ENCODE assay signal across 23 cellular contexts in the genomic region with DNA sequence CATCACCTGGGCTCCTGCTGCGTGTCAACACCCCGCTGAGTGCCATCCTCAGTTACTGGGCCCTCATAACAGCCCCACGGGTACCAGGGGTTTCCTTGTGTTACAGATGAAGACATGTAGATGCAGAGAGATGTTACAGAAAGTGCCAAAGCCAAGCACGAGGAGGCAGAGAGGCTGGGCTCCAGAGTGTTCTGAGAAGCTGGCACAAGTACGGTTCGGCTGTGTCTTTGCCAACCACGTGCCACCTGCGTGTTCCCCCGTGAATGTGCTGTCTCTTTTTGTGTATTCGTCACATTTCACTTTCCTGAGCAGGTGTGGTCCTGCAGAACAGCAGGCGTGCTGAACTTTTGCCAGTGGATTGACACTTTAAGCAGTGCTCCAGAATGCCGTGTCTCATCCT.
DNase-seq lines count a peak whose midpoint lies in the region; FAIRE-seq and TF ChIP-seq lines count a peak whose summit lies in the region.
"Had no signal": no experiment of that assay in that cellular context is flagged by ENCODE, and none has a peak within 500 bp of the region (broad histone marks: within the 10 kb centered on the region; RNA-seq: fewer than 3 reads in every experiment).

No MANE protein-coding gene starts in this region.

- H3K56ac ChIP-seq in H1 (replicated peaks; ENCODE audit: insufficient read length, low read depth, low read length) = no peak overlapping the region

- H3K4me1 Mint-ChIP-seq in activated CD4-positive, alpha-beta T cell treated with anti-CD3 and anti-CD28 coated beads, Interleukin-2, amount 10 ng/mL, durations not matched to agents 24 days and 14 days = peaks cover 61% of the 10 kb centered on the region

- H2BK15ac ChIP-seq in H1 (ENCODE audit: low read length) = no peak overlapping the region

- no peak overlapping the region for H3K27ac ChIP-seq in H1 (ENCODE audit: low read depth, low read length)
- no peak overlapping the region for H3K27ac ChIP-seq in skeletal muscle tissue (ENCODE audit: low read depth, low read length)
- no peak overlapping the region for H3K27ac ChIP-seq in sigmoid colon
- H3K27ac ChIP-seq: coronary artery, esophagus squamous epithelium, thyroid gland, vagina had no signal

- peaks cover 46% of the 10 kb centered on the region for H3K36me3 Mint-ChIP-seq in activated CD4-positive, alpha-beta T cell treated with anti-CD3 and anti-CD28 coated beads, Interleukin-2, amount 10 ng/mL, durations not matched to agents 24 days and 14 days (ENCODE audit: low read depth)

- peaks cover 0 to 55% of the 10 kb centered on the region in 2 experiments; a peak in 2 of 4 replicates for H3K79me2 ChIP-seq in H1 (ENCODE audit: control insufficient read depth in 1 of 2, insufficient read depth in 2 of 2, low read length in 2 of 2)

- H3K18ac ChIP-seq in H1 (ENCODE audit: extremely low read depth, low read length) = 0 out of 2 replicates have a peak overlapping the region, but pooled peaks have one; percentile 11

- TF ChIP-seq RAD21 in H1 (IDR thresholded peaks at IDR 0.05 in 1 of 2, conservative IDR thresholded peaks at IDR 0.05 in 1 of 2; ENCODE audit: low read depth in 2 of 2, low read length in 2 of 2) = no peak

- H2BK20ac ChIP-seq in H1 (ENCODE audit: low read length) = no peak overlapping the region

- H2BK120ac ChIP-seq in H1 (replicated peaks; ENCODE audit: low read depth, low read length) = no peak overlapping the region

- H3K23ac ChIP-seq in H1 (ENCODE audit: insufficient read length) = no peak overlapping the region

- peaks cover 0 to 11% (median 7%) of the 10 kb centered on the region in 4 experiments; a peak in 6 of 7 replicates for H3K4me1 ChIP-seq in H1 (replicated peaks in 1 of 4; ENCODE audit: control insufficient read depth in 3 of 4, insufficient read depth in 4 of 4, low read length in 3 of 4)
- H3K4me1 ChIP-seq in skeletal muscle tissue (ENCODE audit: control insufficient read depth in 3 of 3, insufficient read depth in 3 of 3, low read length in 3 of 3) = peaks cover 45 to 67% (median 58%) of the 10 kb centered on the region in 3 donors
- peaks cover 0 to 35% (median 22%) of the 10 kb centered on the region in 4 donors for H3K4me1 ChIP-seq in sigmoid colon

- H3K9me3 ChIP-seq in H1 (ENCODE audit: insufficient read depth in 2 of 2, low read depth in 1 of 2, low read length in 1 of 2) = no peaks in the 10 kb centered on the region
- no peaks in the 10 kb centered on the region for H3K9me3 ChIP-seq in skeletal muscle tissue (ENCODE audit: control insufficient read depth in 3 of 3, low read length in 3 of 3)
- H3K9me3 ChIP-seq in sigmoid colon = no peaks in the 10 kb centered on the region
- H3K9me3 ChIP-seq: esophagus squamous epithelium, SJCRH30, thyroid gland, vagina had no signal

- TF ChIP-seq POLR2A in H1 (IDR thresholded peaks at IDR 0.05; ENCODE audit: control extremely low read depth in 1 of 2, low read depth in 2 of 2, low read length in 2 of 2) (no peak), sigmoid colon (IDR thresholded peaks at IDR 0.05) (no peak)

- H3K27ac Mint-ChIP-seq in activated CD4-positive, alpha-beta T cell treated with anti-CD3 and anti-CD28 coated beads, Interleukin-2, amount 10 ng/mL, durations not matched to agents 24 days and 14 days = peak overlapping the region; percentile 61
- H3K27ac Mint-ChIP-seq: activated naive CD4-positive, alpha-beta T cell treated with anti-CD3 and anti-CD28 coated beads, Interleukin-2, amount 10 ng/mL, durations not matched to agents 7 days and 5 days; endodermal cell had no signal

- H2AK5ac ChIP-seq in H1 (ENCODE audit: low read depth, low read length) = no peak overlapping the region

- WGBS in H1 (ENCODE audit: extremely low coverage in 1 of 2, insufficient coverage in 1 of 2, insufficient read length in 1 of 2, insufficient replicate concordance in 2 of 2, low coverage in 1 of 2, low lambda C conversion rate in 2 of 2, missing lambda C conversion rate in 1 of 2), 2 experiments = 86% methylated on average over 12 of the region's 12 CpGs; no CpG with 5 or more reads in 1 of the 2 experiments
- 91 to 94% methylated on average over 12 of the region's 12 CpGs for WGBS in sigmoid colon, 2 donors

- no peaks in the 10 kb centered on the region; the same call in 1 of the 2 replicates for H3K23me2 ChIP-seq in H1 (ENCODE audit: low read depth, low read length)

- H3K4ac ChIP-seq in H1 (replicated peaks; ENCODE audit: insufficient read length, low read depth, low read length) = no peak overlapping the region

- no peak overlapping the region for H3K4me3 Mint-ChIP-seq in activated CD4-positive, alpha-beta T cell treated with anti-CD3 and anti-CD28 coated beads, Interleukin-2, amount 10 ng/mL, durations not matched to agents 24 days and 14 days
- H3K4me3 Mint-ChIP-seq: activated naive CD4-positive, alpha-beta T cell treated with anti-CD3 and anti-CD28 coated beads, Interleukin-2, amount 10 ng/mL, durations not matched to agents 7 days and 5 days; endodermal cell had no signal

- no peak overlapping the region for H3K14ac ChIP-seq in H1 (ENCODE audit: insufficient read length)

- TF ChIP-seq EP300 in H1 (IDR thresholded peaks at IDR 0.05; ENCODE audit: borderline replicate concordance in 1 of 2, low read depth in 2 of 2, low read length in 2 of 2) = no peak
- no peak for TF ChIP-seq EP300 in sigmoid colon (IDR thresholded peaks at IDR 0.05)

- H2AFZ ChIP-seq in H1 (ENCODE audit: low read length) = no peak overlapping the region

- no peak for FAIRE-seq in H1 (lab: Jason Lieb, UNC)
- FAIRE-seq: G401.6, TTC549 had no signal

- H3K36me3 ChIP-seq in H1 (ENCODE audit: control insufficient read depth in 2 of 4, insufficient read depth in 4 of 4, low read length in 3 of 4) (no peaks in the 10 kb centered on the region), skeletal muscle tissue (ENCODE audit: control insufficient read depth in 3 of 3, insufficient read depth in 3 of 3, low read length in 3 of 3) (peaks cover 0 to 2% (median 2%) of the 10 kb centered on the region in 3 donors), sigmoid colon (no peaks in the 10 kb centered on the region)
- H3K36me3 ChIP-seq: SJCRH30, thyroid gland, vagina had no signal

- DNase-seq in activated CD4-positive, alpha-beta T cell treated with anti-CD3 and anti-CD28 coated beads, Interleukin-2, amount 10 ng/mL, durations not matched to agents 24 days and 14 days = no peak
- no peak for DNase-seq in activated CD4-positive, alpha-beta T cell treated with anti-CD3 and anti-CD28 coated beads for 1 hour
- DNase-seq in RPMI8226 (peak; percentile 7), H1 (ENCODE audit: low read depth in 1 of 2, low spot score in 2 of 2) (no peak), GM19238 (ENCODE audit: insufficient read length, low spot score) (no peak), sigmoid colon (no peak), NCI-H748 treated with DMSO at 0.1 percent for 48 hours (lab: John Stamatoyannopoulos, UW) (no peak)
- DNase-seq: activated CD4-positive, CD25-positive, alpha-beta regulatory T cell treated with anti-CD3 and anti-CD28 coated beads, Interleukin-2, amount 50 U/mL, for 72 hours; activated naive CD4-positive, alpha-beta T cell treated with anti-CD3 and anti-CD28 coated beads, Interleukin-2, amount 10 ng/mL, durations not matched to agents 7 days and 5 days; endodermal cell; esophagus squamous epithelium; foreskin melanocyte; kidney glomerular epithelial cell; NCI-H1092 treated with DMSO at 0.1 percent for 48 hours; NCI-H2029; SJCRH30; stimulated activated naive CD4-positive, alpha-beta T cell treated with Interleukin-2 at 50 U/mL for 16 hours; thyroid gland had no signal

- POLR2A ChIA-PET in H1 (lab: Charles Lee; ENCODE audit: partially characterized antibody) = no interaction called here

- TF ChIP-seq CTCF in H1 (IDR thresholded peaks at IDR 0.05; ENCODE audit: control extremely low read depth in 1 of 3, insufficient read depth in 1 of 3, low read depth in 1 of 3, low read length in 3 of 3) (no peak), sigmoid colon (IDR thresholded peaks at IDR 0.05) (no peak)

- CTCF ChIA-PET in H1 (lab: Charles Lee; ENCODE audit: partially characterized antibody) = no interaction called here

- H4K8ac ChIP-seq in H1 (ENCODE audit: extremely low read depth, insufficient read depth, low read length) = no peak overlapping the region

- intact Hi-C loops in activated CD4-positive, alpha-beta T cell treated with anti-CD3 and anti-CD28 coated beads, Interleukin-2, amount 10 ng/mL, durations not matched to agents 24 days and 14 days (cut with micrococcal nuclease) = no loop called here
- intact Hi-C loops in sigmoid colon (cut with DNase I) = no loop called here

- peaks cover 2 to 16% of the 10 kb centered on the region in 2 experiments for H4K20me1 ChIP-seq in H1 (replicated peaks in 1 of 2; ENCODE audit: control insufficient read depth in 1 of 2, insufficient read depth in 2 of 2, low read length in 2 of 2)

- no peak overlapping the region for H2BK5ac ChIP-seq in H1 (ENCODE audit: low read depth, low read length)

- H3K27me3 Mint-ChIP-seq in activated CD4-positive, alpha-beta T cell treated with anti-CD3 and anti-CD28 coated beads, Interleukin-2, amount 10 ng/mL, durations not matched to agents 24 days and 14 days = no peaks in the 10 kb centered on the region
- H3K27me3 Mint-ChIP-seq: activated naive CD4-positive, alpha-beta T cell treated with anti-CD3 and anti-CD28 coated beads, Interleukin-2, amount 10 ng/mL, durations not matched to agents 7 days and 5 days had no signal

- no peak overlapping the region for H4K91ac ChIP-seq in H1 (replicated peaks; ENCODE audit: insufficient read length, low read length)

- peaks cover 8% of the 10 kb centered on the region; the same call in 1 of the 2 replicates for H3K79me1 ChIP-seq in H1 (ENCODE audit: low read depth, low read length)

- H3K4me2 ChIP-seq in H1 (ENCODE audit: insufficient read depth in 1 of 2, low read depth in 2 of 2, low read length in 2 of 2) = no peak overlapping the region

- H3K9ac ChIP-seq in H1 (replicated peaks in 1 of 4; ENCODE audit: extremely low read depth in 1 of 4, low read depth in 3 of 4, low read length in 3 of 4) = no peak overlapping the region
- H3K9ac ChIP-seq in skeletal muscle tissue (ENCODE audit: low read depth in 1 of 3, low read length in 3 of 3) = peak overlapping the region in 2 of 3 donors; percentile 38 to 45

- H3K4me3 ChIP-seq in H1 (ENCODE audit: extremely low read depth in 1 of 4, insufficient read depth in 2 of 4, low read depth in 3 of 4, low read length in 4 of 4) (no peak overlapping the region), skeletal muscle tissue (ENCODE audit: low read length in 3 of 3) (peak overlapping the region in 1 of 3 donors; percentile 13), sigmoid colon (no peak overlapping the region)
- H3K4me3 ChIP-seq: coronary artery, esophagus squamous epithelium, SJCRH30, thyroid gland, vagina had no signal

- H3K27me3 ChIP-seq in H1 (replicated peaks in 1 of 4; ENCODE audit: control insufficient read depth in 3 of 4, extremely low read depth in 1 of 4, insufficient read depth in 3 of 4, low read length in 3 of 4) (no peaks in the 10 kb centered on the region), skeletal muscle tissue (ENCODE audit: control insufficient read depth in 3 of 3, insufficient read depth in 3 of 3, low read length in 3 of 3) (no peaks in the 10 kb centered on the region), sigmoid colon (no peaks in the 10 kb centered on the region)
- H3K27me3 ChIP-seq: esophagus squamous epithelium, SJCRH30, thyroid gland, vagina had no signal

- no peak overlapping the region for H4K5ac ChIP-seq in H1 (ENCODE audit: insufficient read length, low read depth, low read length)

- H3K9me3 Mint-ChIP-seq in activated CD4-positive, alpha-beta T cell treated with anti-CD3 and anti-CD28 coated beads, Interleukin-2, amount 10 ng/mL, durations not matched to agents 24 days and 14 days = no peaks in the 10 kb centered on the region
- H3K9me3 Mint-ChIP-seq: activated naive CD4-positive, alpha-beta T cell treated with anti-CD3 and anti-CD28 coated beads, Interleukin-2, amount 10 ng/mL, durations not matched to agents 7 days and 5 days; endodermal cell had no signal

- no peak overlapping the region for H2BK12ac ChIP-seq in H1 (ENCODE audit: low read depth, low read length)

Comparison
In these comparisons a context has a peak if more than half of its experiments do, and no peak if none do; other contexts are left out.
1. H3K9ac ChIP-seq: peak in skeletal muscle tissue (2 of 3); none in H1 (0 of 4).